In the genomic region with DNA sequence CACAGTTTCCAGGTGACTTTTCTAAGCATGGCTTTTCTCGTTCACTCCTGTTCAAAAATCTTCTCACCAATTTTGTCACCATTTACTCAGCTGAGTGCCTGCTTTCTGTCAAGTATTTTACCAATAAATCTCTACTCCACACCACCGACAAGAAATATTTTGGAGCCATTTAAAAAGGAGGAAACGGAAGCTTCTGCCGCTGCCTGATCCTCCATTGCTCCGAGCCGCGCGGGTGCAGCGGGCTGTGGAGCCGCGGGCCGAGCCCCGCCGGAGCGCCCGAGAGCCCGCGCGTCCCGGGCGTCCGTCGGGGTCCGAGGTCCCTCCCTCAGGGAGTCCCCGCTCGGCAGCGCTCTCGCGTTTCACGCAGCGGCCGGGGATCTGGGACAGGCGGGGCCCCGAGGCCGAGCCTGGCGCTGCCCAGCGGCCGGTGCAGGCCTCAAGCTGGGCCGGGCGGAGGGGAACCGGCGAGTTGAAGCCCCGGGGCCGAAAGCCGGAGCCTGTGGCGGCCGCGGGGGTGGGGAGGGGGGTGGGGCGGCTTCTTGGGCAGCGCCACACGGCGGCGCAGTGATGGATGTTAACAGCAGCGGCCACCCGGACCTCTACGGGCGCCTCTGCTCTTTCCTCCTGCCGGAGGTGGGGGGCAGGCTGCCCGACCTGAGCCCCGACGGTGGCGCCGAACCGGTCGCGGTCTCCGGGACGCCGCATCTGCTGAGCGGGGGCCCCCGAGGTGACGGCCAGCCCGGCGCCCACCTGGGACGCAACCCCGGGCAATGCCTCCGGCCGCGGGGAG, we compare ENCODE assay signal across 8 cellular contexts. TPM values are rescaled to one million over a fixed set of nuclear protein-coding genes. Genes with fewer than 3 reads are reported as not detected.
DNase-seq lines count a peak whose midpoint lies in the region; ATAC-seq and TF ChIP-seq lines count a peak whose summit lies in the region.

No MANE protein-coding gene starts in this region.

- WGBS in adipose tissue, 3 donors: 0 to 1% (median 0%) methylated on average over 65 to 79 of the region's 79 CpGs

- peak overlapping the region; percentile 62 for H3K4me3 ChIP-seq in SJSA1

- TF ChIP-seq CTCF in omental fat pad (IDR thresholded peaks at IDR 0.05): no peak

- H3K4me1 ChIP-seq in SJSA1 (replicated peaks): peaks cover 32% of the 10 kb centered on the region

- H3K27me3 ChIP-seq in SJSA1 (replicated peaks): no peaks in the 10 kb centered on the region

- 0 out of 2 replicates have a peak, but pooled peaks cover 2% of the 10 kb centered on the region for H3K36me3 ChIP-seq in SJSA1

- in situ Hi-C loops in G401 (cut with HindIII; ENCODE audit: low sequenced_read_pairs): no loop called here

- ATAC-seq in HG03175 (IDR thresholded peaks at IDR 0.05; ENCODE audit: unreplicated experiment): peak; percentile 20
- ATAC-seq in Right ventricle myocardium superior (ENCODE audit: poor library complexity): peak; percentile 56
- ATAC-seq in omental fat pad (ENCODE audit: low FRiP score): peak; percentile 29

- H3K9me3 ChIP-seq in SJSA1 (replicated peaks): 0 out of 2 replicates have a peak, but pooled peaks cover 2% of the 10 kb centered on the region

- H3K27ac ChIP-seq in SJSA1: peak overlapping the region; percentile 41
- H3K27ac ChIP-seq in adipose tissue (ENCODE audit: low read depth, low read length): peak overlapping the region; percentile 1

- DNase-seq in G401 (ENCODE audit: low spot score): peak; percentile 58
- DNase-seq in SJSA1 (ENCODE audit: low read depth in 1 of 2, low spot score in 2 of 2): peak; percentile 55 to 64
- peak; percentile 76 for DNase-seq in Right ventricle myocardium superior
- DNase-seq in omental fat pad (ENCODE audit: low spot score): no peak
- DNase-seq in SHP77 treated with DMSO at 0.1 percent for 48 hours (lab: John Stamatoyannopoulos, UW): no peak
- DNase-seq in SKM-1 (lab: John Stamatoyannopoulos, UW; ENCODE audit: unreplicated experiment): no peak

- intact Hi-C loops in Right ventricle myocardium superior (cut with DNase I): no loop called here

RNA-seq across cellular contexts. Expression of a gene that starts 1.1 kb away (rescaled TPM):
- total RNA-seq in G401 (2014; rRNA removed; shearing (Covaris generic)): 44.1 and 44.6 TPM in 2 replicates
- total RNA-seq in SJSA1 (2014; rRNA removed; shearing (Covaris generic)): 3.2 and 6.6 TPM in 2 replicates
- 100 to 1,000 TPM in 1 of 3 donors, 10 to 100 TPM in 2; 58.7 to 104 (median 58.9) TPM for polyA plus RNA-seq in adipose tissue
- 65.3 TPM for total RNA-seq in Right ventricle myocardium superior
- 10 to 100 TPM; 44.5 to 78.0 (median 49.0) TPM for total RNA-seq in omental fat pad

RNA-seq across cellular contexts. Expression of a gene that starts 43.1 kb away (rescaled TPM):
- total RNA-seq in G401 (2014; rRNA removed; shearing (Covaris generic)): 44.1 and 59.4 TPM in 2 replicates
- 3.5 and 6.8 TPM in 2 replicates for total RNA-seq in SJSA1 (2014; rRNA removed; shearing (Covaris generic))
- polyA plus RNA-seq in adipose tissue: 1 to 10 TPM; 1.8 to 4.0 (median 2.3) TPM
- 1.8 TPM for total RNA-seq in Right ventricle myocardium superior
- 10 to 100 TPM in 1 of 4 donors, 1 to 10 TPM in 3; 6.3 to 14.2 (median 7.5) TPM for total RNA-seq in omental fat pad

RNA-seq across cellular contexts. Expression of a gene that starts 49.2 kb away (rescaled TPM):
- total RNA-seq in G401 (2014; rRNA removed; shearing (Covaris generic)): not detected in 2 replicates
- total RNA-seq in SJSA1 (2014; rRNA removed; shearing (Covaris generic)): not detected in 2 replicates
- polyA plus RNA-seq in adipose tissue: under 1 TPM in 2 of 3 donors, not detected in 1; 0.13 to 0.15 TPM
- total RNA-seq in Right ventricle myocardium superior (not detected), omental fat pad (not detected)

Comparison
In these comparisons a context has a peak if more than half of its experiments do, and no peak if none do; other contexts are left out.
1. DNase-seq: peak in G401 (single experiment), SJSA1 (2 of 2) and Right ventricle myocardium superior (single experiment); none in omental fat pad (single experiment), SHP77 treated with DMSO at 0.1 percent for 48 hours (single experiment) and SKM-1 (single experiment).
2. Peak in every context shown above with its lines, with median percentiles within 50 percentile points of each other: ATAC-seq.